ENCODE assay signal across 27 cellular contexts in genomic region chr16:69699915-69700314, GRCh38.
"Had no signal": no experiment of that assay in that cellular context is flagged by ENCODE, and none has a peak within 500 bp of the region (broad histone marks: within the 10 kb centered on the region; RNA-seq: fewer than 3 reads in every experiment).

No MANE protein-coding gene starts in this region.

- H3K27ac Mint-ChIP-seq: activated CD4-positive, alpha-beta memory T cell treated with anti-CD3 and anti-CD28 coated beads for 36 hours; activated CD4-positive, alpha-beta T cell treated with anti-CD3 and anti-CD28 coated beads, Interleukin-2, amount 10 ng/mL, durations not matched to agents 7 days and 5 days; activated naive CD8-positive, alpha-beta T cell treated with anti-CD3 and anti-CD28 coated beads, Interleukin-2, amount 50 U/mL, for 24 hours; T-helper 1 cell treated with Interleukin-12 subunit alpha and Interleukin-12 subunit beta and Interleukin-4 antibody, amounts not matched to agents 30 μg/mL and 1 μg/mL, for 36 hours had no signal

- H3K4me1 Mint-ChIP-seq: activated CD4-positive, alpha-beta T cell treated with anti-CD3 and anti-CD28 coated beads, Interleukin-2, amount 10 ng/mL, durations not matched to agents 7 days and 5 days; activated naive CD8-positive, alpha-beta T cell treated with anti-CD3 and anti-CD28 coated beads, Interleukin-2, amount 50 U/mL, for 24 hours had no signal

- DNase-seq: activated CD4-positive, alpha-beta memory T cell treated with anti-CD3 and anti-CD28 coated beads for 36 hours; activated CD4-positive, alpha-beta T cell treated with anti-CD3 and anti-CD28 coated beads, Interleukin-2, amount 10 ng/mL, durations not matched to agents 7 days and 5 days; activated CD4-positive, CD25-positive, alpha-beta regulatory T cell; activated CD8-positive, alpha-beta memory T cell treated with anti-CD3 and anti-CD28 coated beads for 24 hours; activated effector memory CD4-positive, alpha-beta T cell treated with anti-CD3 and anti-CD28 coated beads, Interleukin-2, amount 50 U/mL, for 16 hours; activated naive CD4-positive, alpha-beta T cell treated with Interleukin-2 at 50 U/mL for 16 hours; activated naive CD8-positive, alpha-beta T cell treated with anti-CD3 and anti-CD28 coated beads, Interleukin-2, amount 50 U/mL, for 24 hours; activated T-cell treated with anti-CD3 and anti-CD28 coated beads, Interleukin-2, amount 50 U/mL, for 4 hours; amniotic stem cell; body of pancreas; central memory CD4-positive, alpha-beta T cell; Karpas-422; MM.1S; NCI-H1105; NCI-H1436; NCI-H1694 treated with DMSO at 0.1 percent for 48 hours; NCI-H2081; NCI-H510A treated with DMSO at 0.1 percent for 48 hours; PC-3; SHP77 treated with DMSO at 0.1 percent for 48 hours; T-helper 9 cell had no signal

- H3K27me3 ChIP-seq: ascending aorta, body of pancreas had no signal

- H3K9me3 Mint-ChIP-seq: activated CD4-positive, alpha-beta memory T cell treated with anti-CD3 and anti-CD28 coated beads for 36 hours; activated CD4-positive, alpha-beta T cell treated with anti-CD3 and anti-CD28 coated beads, Interleukin-2, amount 10 ng/mL, durations not matched to agents 7 days and 5 days; activated naive CD4-positive, alpha-beta T cell treated with anti-CD3 and anti-CD28 coated beads, Interleukin-2, amount 50 U/mL, for 72 hours; activated naive CD8-positive, alpha-beta T cell treated with anti-CD3 and anti-CD28 coated beads, Interleukin-2, amount 50 U/mL, for 24 hours; activated T-cell treated with anti-CD3 and anti-CD28 coated beads, Interleukin-2, amount 50 U/mL, for 4 hours; T-helper 1 cell treated with Interleukin-12 subunit alpha and Interleukin-12 subunit beta and Interleukin-4 antibody, amounts not matched to agents 30 μg/mL and 1 μg/mL, for 36 hours had no signal

- ATAC-seq: activated naive CD4-positive, alpha-beta T cell treated with anti-CD3 and anti-CD28 coated beads, Interleukin-2, amount 50 U/mL, for 72 hours; activated naive CD8-positive, alpha-beta T cell treated with anti-CD3 and anti-CD28 coated beads, Interleukin-2, amount 50 U/mL, for 24 hours; activated T-cell treated with anti-CD3 and anti-CD28 coated beads, Interleukin-2, amount 50 U/mL, for 4 hours; body of pancreas; PC-3 had no signal

- H3K4me1 ChIP-seq: ascending aorta had no signal

- H3K4me3 ChIP-seq: ascending aorta, body of pancreas had no signal

- H3K27me3 Mint-ChIP-seq: activated CD4-positive, alpha-beta memory T cell treated with anti-CD3 and anti-CD28 coated beads for 36 hours; activated CD4-positive, alpha-beta T cell treated with anti-CD3 and anti-CD28 coated beads, Interleukin-2, amount 10 ng/mL, durations not matched to agents 7 days and 5 days; activated naive CD8-positive, alpha-beta T cell treated with anti-CD3 and anti-CD28 coated beads, Interleukin-2, amount 50 U/mL, for 24 hours had no signal

- H3K4me3 Mint-ChIP-seq: activated CD4-positive, alpha-beta memory T cell treated with anti-CD3 and anti-CD28 coated beads for 36 hours; activated CD4-positive, alpha-beta T cell treated with anti-CD3 and anti-CD28 coated beads, Interleukin-2, amount 10 ng/mL, durations not matched to agents 7 days and 5 days; activated naive CD8-positive, alpha-beta T cell treated with anti-CD3 and anti-CD28 coated beads, Interleukin-2, amount 50 U/mL, for 24 hours; activated T-cell treated with anti-CD3 and anti-CD28 coated beads, Interleukin-2, amount 50 U/mL, for 4 hours; T-helper 1 cell treated with Interleukin-12 subunit alpha and Interleukin-12 subunit beta and Interleukin-4 antibody, amounts not matched to agents 30 μg/mL and 1 μg/mL, for 36 hours had no signal

- H3K27ac ChIP-seq: ascending aorta, VCaP had no signal

- FAIRE-seq: bronchial epithelial cell, TTC549 had no signal

- H3K9me3 ChIP-seq: ascending aorta, body of pancreas had no signal
